In genomic region chr14:67579636-67580035, GRCh38 we compare ENCODE assay signal across 22 cellular contexts.
"Had no signal": no experiment of that assay in that cellular context is flagged by ENCODE, and none has a peak within 500 bp of the region (broad histone marks: within the 10 kb centered on the region; RNA-seq: fewer than 3 reads in every experiment).

No MANE protein-coding gene starts in this region.

- H3K4me3 Mint-ChIP-seq: naive thymus-derived CD4-positive, alpha-beta T cell; nephron; stimulated activated naive B cell treated with anti-CD40 and anti-IgM and Interleukin-4, amounts not matched to agents 10 μg/mL and 1 μg/mL and 100 μg/mL, for 72 hours; stimulated activated naive CD8-positive, alpha-beta T cell treated with anti-CD3 and anti-CD28 coated beads, Interleukin-15, Interleukin-2, amounts not matched to agents 100 ng/mL and 50 ng/mL, for 24 hours had no signal

- H3K36me3 ChIP-seq: ovary, upper lobe of right lung, vagina had no signal

- H3K36me3 Mint-ChIP-seq: naive thymus-derived CD4-positive, alpha-beta T cell; stimulated activated naive B cell treated with anti-CD40 and anti-IgM and Interleukin-4, amounts not matched to agents 10 μg/mL and 1 μg/mL and 100 μg/mL, for 72 hours had no signal

- H3K4me1 Mint-ChIP-seq: nephron had no signal

- H3K4me3 ChIP-seq: dorsolateral prefrontal cortex, lung, ovary, psoas muscle, skin epidermis, thoracic aorta, transverse colon, upper lobe of right lung, vagina had no signal

- DNase-seq: effector CD4-positive, alpha-beta T cell; kidney; mesenchymal stem cell; midbrain; naive thymus-derived CD4-positive, alpha-beta T cell; occipital lobe; ovary; psoas muscle; right cardiac atrium; stimulated activated CD4-positive, alpha-beta T cell treated with anti-CD3 and anti-CD28 coated beads, Interleukin-15, amount 100 ng/mL, for 24 hours; stimulated activated CD4-positive, alpha-beta T cell treated with anti-CD3 and anti-CD28 coated beads, Interleukin-2, amount 100 ng/mL, for 48 hours; stimulated activated naive B cell treated with anti-CD40 and anti-IgM and Interleukin-4, amounts not matched to agents 10 μg/mL and 1 μg/mL and 100 μg/mL, for 72 hours; transverse colon; upper lobe of right lung had no signal

- H3K27me3 Mint-ChIP-seq: naive thymus-derived CD4-positive, alpha-beta T cell; stimulated activated naive B cell treated with anti-CD40 and anti-IgM and Interleukin-4, amounts not matched to agents 10 μg/mL and 1 μg/mL and 100 μg/mL, for 72 hours; stimulated activated naive CD8-positive, alpha-beta T cell treated with anti-CD3 and anti-CD28 coated beads, Interleukin-15, Interleukin-2, amounts not matched to agents 100 ng/mL and 50 ng/mL, for 24 hours had no signal

- H3K9me3 ChIP-seq: ovary, psoas muscle, thoracic aorta, transverse colon, upper lobe of right lung, vagina had no signal

- H3K27ac Mint-ChIP-seq: naive thymus-derived CD4-positive, alpha-beta T cell; stimulated activated naive B cell treated with anti-CD40 and anti-IgM and Interleukin-4, amounts not matched to agents 10 μg/mL and 1 μg/mL and 100 μg/mL, for 72 hours; stimulated activated naive CD8-positive, alpha-beta T cell treated with anti-CD3 and anti-CD28 coated beads, Interleukin-15, Interleukin-2, amounts not matched to agents 100 ng/mL and 50 ng/mL, for 24 hours had no signal

- H3K4me1 ChIP-seq: psoas muscle, transverse colon, upper lobe of right lung, vagina had no signal

- H3K27me3 ChIP-seq: dorsolateral prefrontal cortex, ovary, transverse colon, upper lobe of right lung, vagina had no signal

- H3K9me3 Mint-ChIP-seq: naive thymus-derived CD4-positive, alpha-beta T cell; nephron; stimulated activated naive B cell treated with anti-CD40 and anti-IgM and Interleukin-4, amounts not matched to agents 10 μg/mL and 1 μg/mL and 100 μg/mL, for 72 hours; stimulated activated naive CD8-positive, alpha-beta T cell treated with anti-CD3 and anti-CD28 coated beads, Interleukin-15, Interleukin-2, amounts not matched to agents 100 ng/mL and 50 ng/mL, for 24 hours had no signal

- H3K27ac ChIP-seq: ovary, psoas muscle, skin epidermis, thoracic aorta, transverse colon, upper lobe of right lung, vagina had no signal

- ATAC-seq: left lobe of liver; naive thymus-derived CD4-positive, alpha-beta T cell; psoas muscle; right cardiac atrium; stimulated activated naive B cell treated with anti-CD40 and anti-IgM and Interleukin-4, amounts not matched to agents 10 μg/mL and 1 μg/mL and 100 μg/mL, for 72 hours; upper lobe of right lung had no signal
